ENCODE assay signal across 8 cellular contexts in the genomic region with DNA sequence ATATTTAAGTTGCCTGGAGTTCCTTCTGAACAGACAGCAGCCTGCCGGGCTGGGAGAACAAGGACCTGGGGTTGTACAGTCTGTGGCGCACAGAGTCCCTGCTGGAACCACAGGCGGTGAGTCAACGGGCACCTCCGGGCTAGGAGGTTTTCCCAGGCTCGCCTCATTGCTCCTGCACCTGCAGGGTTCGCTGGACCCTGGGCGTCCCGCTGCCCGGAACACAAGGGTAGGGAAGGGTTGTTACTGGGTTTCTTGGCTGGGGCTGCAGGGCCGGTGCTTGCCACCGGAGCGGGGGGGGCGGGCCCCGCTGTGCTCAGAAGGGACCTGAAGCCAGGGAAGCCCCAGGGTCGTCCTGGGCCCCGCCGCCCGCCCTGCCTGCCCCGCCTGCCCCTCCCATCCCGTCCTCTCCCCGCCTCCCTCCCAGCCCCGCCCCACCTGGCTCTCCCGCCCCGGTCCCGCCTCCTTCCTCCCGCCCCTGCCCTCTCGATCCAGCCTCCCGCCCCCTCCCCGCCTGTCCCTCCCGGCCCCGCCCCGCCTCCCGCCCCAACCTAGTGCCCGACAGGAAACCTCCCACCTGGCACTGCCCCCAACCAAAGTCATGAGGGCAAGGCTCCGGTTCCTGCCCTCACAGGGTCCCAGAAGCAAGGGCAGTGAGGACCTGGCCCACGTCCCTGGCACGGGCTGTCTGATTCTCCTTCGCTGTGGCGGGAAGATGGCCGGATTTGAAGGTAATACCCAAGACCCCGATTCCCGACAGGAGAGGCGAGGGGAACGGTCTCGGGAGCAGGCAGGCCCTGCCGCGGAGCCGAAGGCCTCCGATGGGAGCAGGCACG. TPM values are rescaled to one million over a fixed set of nuclear protein-coding genes. Genes with fewer than 3 reads are reported as not detected.
DNase-seq lines count a peak whose midpoint lies in the region; ATAC-seq, FAIRE-seq and TF ChIP-seq lines count a peak whose summit lies in the region.

No MANE protein-coding gene starts in this region.

- H3K36me3 ChIP-seq in BLaER1 treated with 17β-estradiol and CSF1 and Interleukin-3, amounts not matched to agents 10 nM and 100 nM: peaks cover 23 to 29% (median 27%) of the 10 kb centered on the region in 11 experiments
- peaks cover 3% of the 10 kb centered on the region for H3K36me3 ChIP-seq in astrocyte (ENCODE audit: insufficient read depth, low read length)

- CTCF ChIA-PET in T-cell (lab: Charles Lee): no interaction called here

- H3K9me3 ChIP-seq in BLaER1 treated with 17β-estradiol and CSF1 and Interleukin-3, amounts not matched to agents 10 nM and 100 nM (replicated peaks in 1 of 11): peaks cover 7 to 20% (median 15%) of the 10 kb centered on the region in 11 experiments
- H3K9me3 ChIP-seq in astrocyte (ENCODE audit: insufficient read depth, low read depth, low read length): no peaks in the 10 kb centered on the region

- no peaks in the 10 kb centered on the region for H3K27me3 ChIP-seq in BLaER1 treated with 17β-estradiol and CSF1 and Interleukin-3, amounts not matched to agents 10 nM and 100 nM
- no peaks in the 10 kb centered on the region for H3K27me3 ChIP-seq in astrocyte (ENCODE audit: insufficient read depth, low read length)

- no peak for FAIRE-seq in astrocyte (lab: Jason Lieb, UNC)

- no peak for TF ChIP-seq CTCF in GM20000 (IDR thresholded peaks at IDR 0.05; ENCODE audit: extremely low read depth, missing control alignments)
- no peak for TF ChIP-seq CTCF in astrocyte (IDR thresholded peaks at IDR 0.05; ENCODE audit: insufficient read depth, low read depth, low read length)

- peaks cover 27 to 53% (median 37%) of the 10 kb centered on the region in 10 experiments for H3K4me1 ChIP-seq in BLaER1 treated with 17β-estradiol and CSF1 and Interleukin-3, amounts not matched to agents 10 nM and 100 nM
- peaks cover 6% of the 10 kb centered on the region for H3K4me1 ChIP-seq in astrocyte (ENCODE audit: insufficient read depth, low read length)

- peak overlapping the region; percentile 56 to 74 (median 60) for H3K4me3 ChIP-seq in BLaER1 treated with 17β-estradiol and CSF1 and Interleukin-3, amounts not matched to agents 10 nM and 100 nM
- H3K4me3 ChIP-seq in astrocyte (ENCODE audit: insufficient read depth, low read depth, low read length): peak overlapping the region; percentile 41
- peak overlapping the region; percentile 57 for H3K4me3 ChIP-seq in skeletal muscle cell (ENCODE audit: low read depth, low read length)

- ATAC-seq in T-cell (replicated peaks in 1 of 4) (peak; percentile 59 to 73 (median 66)), GM18858 (IDR thresholded peaks at IDR 0.05; ENCODE audit: unreplicated experiment) (no peak)

- H4K20me1 ChIP-seq in BLaER1 treated with 17β-estradiol and CSF1 and Interleukin-3, amounts not matched to agents 10 nM and 100 nM: peaks cover 0 to 47% (median 45%) of the 10 kb centered on the region in 11 experiments; a peak in 19 of 22 replicates
- peaks cover 34% of the 10 kb centered on the region for H4K20me1 ChIP-seq in astrocyte (ENCODE audit: insufficient read depth, low read length)

- peak overlapping the region; percentile 56 to 80 (median 71) for H3K9ac ChIP-seq in BLaER1 treated with 17β-estradiol and CSF1 and Interleukin-3, amounts not matched to agents 10 nM and 100 nM
- H3K9ac ChIP-seq in astrocyte (ENCODE audit: low read length): peak overlapping the region; percentile 25

- no peaks in the 10 kb centered on the region for H3K36me3 Mint-ChIP-seq in T-cell
- H3K36me3 Mint-ChIP-seq in astrocyte (ENCODE audit: low read depth, unreplicated experiment): peaks cover 3% of the 10 kb centered on the region

- peaks cover 29 to 34% (median 30%) of the 10 kb centered on the region in 3 donors for H3K4me1 Mint-ChIP-seq in T-cell
- H3K4me1 Mint-ChIP-seq in astrocyte (ENCODE audit: low read depth, unreplicated experiment): peaks cover 6% of the 10 kb centered on the region

- H3K9me3 Mint-ChIP-seq in T-cell (peaks cover 1 to 10% (median 2%) of the 10 kb centered on the region in 3 donors), astrocyte (ENCODE audit: unreplicated experiment) (peaks cover 11% of the 10 kb centered on the region)

- H3K27ac Mint-ChIP-seq in T-cell (peak overlapping the region; percentile 79 to 85), astrocyte (ENCODE audit: unreplicated experiment) (no peak overlapping the region)

- peak overlapping the region in 9 of 11 experiments; percentile 9 to 54 (median 42); a peak in 12 of 22 replicates for H3K27ac ChIP-seq in BLaER1 treated with 17β-estradiol and CSF1 and Interleukin-3, amounts not matched to agents 10 nM and 100 nM
- H3K27ac ChIP-seq in astrocyte (ENCODE audit: low read depth, low read length): no peak overlapping the region

- H3K79me2 ChIP-seq in astrocyte (ENCODE audit: insufficient read depth, low read length): peaks cover 9% of the 10 kb centered on the region

- peak overlapping the region; percentile 71 to 85 (median 81) for H3K4me3 Mint-ChIP-seq in T-cell
- peak overlapping the region; percentile 78 for H3K4me3 Mint-ChIP-seq in astrocyte (ENCODE audit: unreplicated experiment)

- DNase-seq in GM20000 (ENCODE audit: low spot score) (peak; percentile 92), NCI-H1092 (lab: John Stamatoyannopoulos, UW) (peak; percentile 75), T-cell (peak in 30 of 34 experiments; percentile 29 to 69 (median 49)), astrocyte (ENCODE audit: low read depth) (peak; percentile 44), iPS DF 19.7 (ENCODE audit: low read depth, low spot score) (peak; percentile 30), skeletal muscle cell (ENCODE audit: low read depth) (no peak)

- peak overlapping the region; percentile 94 to 99 (median 97) for H3K4me2 ChIP-seq in BLaER1 treated with 17β-estradiol and CSF1 and Interleukin-3, amounts not matched to agents 10 nM and 100 nM
- peak overlapping the region; percentile 85 for H3K4me2 ChIP-seq in astrocyte (ENCODE audit: low read length)

- no peak overlapping the region for H2AFZ ChIP-seq in astrocyte (ENCODE audit: low read depth, low read length)

- peaks cover 0 to under 1% of the 10 kb centered on the region in 2 donors for H3K27me3 Mint-ChIP-seq in T-cell
- no peaks in the 10 kb centered on the region for H3K27me3 Mint-ChIP-seq in astrocyte (ENCODE audit: low read depth, unreplicated experiment)

- POLR2A ChIA-PET in T-cell (lab: Charles Lee): no interaction called here

RNA-seq across cellular contexts. Expression of gene JMJD4, which starts 6.8 kb away (rescaled TPM):
- total RNA-seq in T-cell: 10 to 100 TPM; 10.8 to 35.1 (median 33.5) TPM
- total RNA-seq in astrocyte: 17.5 and 18.5 TPM in 2 replicates

RNA-seq across cellular contexts. Expression of gene SNAP47, which starts 7.0 kb away (rescaled TPM):
- 10 to 100 TPM; 20.1 to 35.6 (median 30.7) TPM for total RNA-seq in T-cell
- total RNA-seq in astrocyte: 31.6 and 31.9 TPM in 2 replicates
